26 cellular contexts compared by ENCODE assay signal in genomic region chr9:114218264-114219120, GRCh38.
DNase-seq lines count a peak whose midpoint lies in the region; ATAC-seq, FAIRE-seq and TF ChIP-seq lines count a peak whose summit lies in the region.
"Had no signal": no experiment of that assay in that cellular context is flagged by ENCODE, and none has a peak within 500 bp of the region (broad histone marks: within the 10 kb centered on the region; RNA-seq: fewer than 3 reads in every experiment).

No MANE protein-coding gene starts in this region.

- no peak overlapping the region for H3K4me3 ChIP-seq in esophagus muscularis mucosa
- no peak overlapping the region for H3K4me3 ChIP-seq in H7 (ENCODE audit: insufficient read depth, low read depth, low read length)
- H3K4me3 ChIP-seq: ascending aorta, BLaER1, esophagus squamous epithelium, lower lobe of right lung had no signal

- CTCF ChIA-PET in WTC11 (lab: Charles Lee) = interaction anchor here (0.9 to 2.2 kb wide), 4 partner anchors 64 to 135 kb away, joined by 3 to 11 read pairs (median 4); partner anchors contain the start of gene COL27A1

- WGBS in esophagus muscularis mucosa = 93% methylated on average over 11 of the region's 11 CpGs

- H3K27ac Mint-ChIP-seq in WTC11 (0 out of 2 replicates have a peak overlapping the region, but pooled peaks have one; percentile 50), nephron (peak overlapping the region; percentile 30 to 77 (median 66))
- H3K27ac Mint-ChIP-seq: activated naive CD4-positive, alpha-beta T cell treated with anti-CD3 and anti-CD28 coated beads, Interleukin-2, amount 50 U/mL, for 24 hours; activated T-helper 17 cell treated with anti-CD3 and anti-CD28 coated beads, Interleukin-2, amount 50 U/mL, for 72 hours; effector memory CD8-positive, alpha-beta T cell had no signal

- H3K4me1 Mint-ChIP-seq in WTC11 = no peaks in the 10 kb centered on the region; the same call in 1 of the 2 replicates
- peaks cover 45% of the 10 kb centered on the region for H3K4me1 Mint-ChIP-seq in nephron
- H3K4me1 Mint-ChIP-seq: activated naive CD4-positive, alpha-beta T cell treated with anti-CD3 and anti-CD28 coated beads, Interleukin-2, amount 50 U/mL, for 24 hours; activated T-helper 17 cell treated with anti-CD3 and anti-CD28 coated beads, Interleukin-2, amount 50 U/mL, for 72 hours had no signal

- TF ChIP-seq CTCF in WTC11 (IDR thresholded peaks at IDR 0.05) (no peak), nephron (IDR thresholded peaks at IDR 0.05; ENCODE audit: unreplicated experiment in 3 of 3) (no peak), esophagus muscularis mucosa (IDR thresholded peaks at IDR 0.05) (no peak)

- FAIRE-seq in endometrium (lab: Jason Lieb, UNC) = peak; percentile 87

- DNase-seq in AG08395 (ENCODE audit: low spot score) (peak; percentile 24), WTC11 (ENCODE audit: low spot score) (no peak), esophagus muscularis mucosa (ENCODE audit: extremely low spot score) (no peak), H7 (no peak), NOMO-1 (lab: John Stamatoyannopoulos, UW; ENCODE audit: unreplicated experiment in 2 of 2) (no peak)
- DNase-seq: activated CD4-positive, alpha-beta T cell treated with anti-CD3 and anti-CD28 coated beads, Interleukin-2, amount 50 U/mL, for 4 hours; COR-L47; effector memory CD8-positive, alpha-beta T cell; esophagus squamous epithelium; glutamatergic neuron; H9; kidney glomerular epithelial cell; lower lobe of right lung; NCI-H1105 treated with DMSO at 0.1 percent for 48 hours; NCI-H2081; NCI-H345; SHP77 treated with DMSO at 0.1 percent for 48 hours; SW 1271; T1000 had no signal

- intact Hi-C loops in esophagus muscularis mucosa (cut with DNase I) = no loop called here

- H3K4me3 Mint-ChIP-seq in WTC11 (no peak overlapping the region), nephron (no peak overlapping the region)
- H3K4me3 Mint-ChIP-seq: activated naive CD4-positive, alpha-beta T cell treated with anti-CD3 and anti-CD28 coated beads, Interleukin-2, amount 50 U/mL, for 24 hours; activated T-helper 17 cell treated with anti-CD3 and anti-CD28 coated beads, Interleukin-2, amount 50 U/mL, for 72 hours; effector memory CD8-positive, alpha-beta T cell; H9 had no signal

- peaks cover 16 to 30% (median 28%) of the 10 kb centered on the region in 4 donors for H3K4me1 ChIP-seq in esophagus muscularis mucosa

- H3K36me3 ChIP-seq in esophagus muscularis mucosa (peaks cover 0 to 4% (median 0%) of the 10 kb centered on the region in 4 donors), H7 (replicated peaks; ENCODE audit: control insufficient read depth, insufficient read depth, low read length) (no peaks in the 10 kb centered on the region; the same call in 1 of the 2 replicates)
- H3K36me3 ChIP-seq: ascending aorta, lower lobe of right lung had no signal

- POLR2A ChIA-PET in WTC11 (lab: Charles Lee) = no interaction called here

- H3K9me3 ChIP-seq in esophagus muscularis mucosa = no peaks in the 10 kb centered on the region
- H3K9me3 ChIP-seq: ascending aorta, BLaER1, esophagus squamous epithelium, lower lobe of right lung had no signal

- H3K36me3 Mint-ChIP-seq in WTC11 (peaks cover under 1% of the 10 kb centered on the region; the same call in 1 of the 2 replicates), nephron (ENCODE audit: low read depth) (peaks cover 20% of the 10 kb centered on the region)
- H3K36me3 Mint-ChIP-seq: activated naive CD4-positive, alpha-beta T cell treated with anti-CD3 and anti-CD28 coated beads, Interleukin-2, amount 50 U/mL, for 24 hours had no signal

- H3K9me3 Mint-ChIP-seq in WTC11 = no peaks in the 10 kb centered on the region
- H3K9me3 Mint-ChIP-seq in nephron = no peaks in the 10 kb centered on the region
- H3K9me3 Mint-ChIP-seq: activated naive CD4-positive, alpha-beta T cell treated with anti-CD3 and anti-CD28 coated beads, Interleukin-2, amount 50 U/mL, for 24 hours; activated T-helper 17 cell treated with anti-CD3 and anti-CD28 coated beads, Interleukin-2, amount 50 U/mL, for 72 hours; effector memory CD8-positive, alpha-beta T cell; H9 had no signal

- no peak for TF ChIP-seq POLR2A in esophagus muscularis mucosa (IDR thresholded peaks at IDR 0.05; ENCODE audit: low read depth)

- ATAC-seq in WTC11 (no peak), HG03196 (IDR thresholded peaks at IDR 0.05; ENCODE audit: unreplicated experiment) (no peak)
- ATAC-seq: activated T-helper 17 cell treated with anti-CD3 and anti-CD28 coated beads, Interleukin-2, amount 50 U/mL, for 72 hours; effector memory CD8-positive, alpha-beta T cell; lower lobe of right lung had no signal

- H3K27me3 ChIP-seq in esophagus muscularis mucosa (no peaks in the 10 kb centered on the region), H7 (ENCODE audit: control insufficient read depth, insufficient read depth, low read length) (no peaks in the 10 kb centered on the region)
- H3K27me3 ChIP-seq: ascending aorta, BLaER1, esophagus squamous epithelium had no signal

- H3K27me3 Mint-ChIP-seq in WTC11 (ENCODE audit: low read depth) (no peaks in the 10 kb centered on the region), nephron (ENCODE audit: low read depth) (no peaks in the 10 kb centered on the region)
- H3K27me3 Mint-ChIP-seq: activated naive CD4-positive, alpha-beta T cell treated with anti-CD3 and anti-CD28 coated beads, Interleukin-2, amount 50 U/mL, for 24 hours had no signal

- TF ChIP-seq EP300 in esophagus muscularis mucosa (IDR thresholded peaks at IDR 0.05) = no peak

- no peak overlapping the region for H3K27ac ChIP-seq in esophagus muscularis mucosa (replicated peaks in 1 of 4)
- H3K27ac ChIP-seq: ascending aorta, BLaER1, lower lobe of right lung had no signal

TF ChIP-seq in WTC11, 78 proteins besides CTCF, POLR2A, EP300 and RAD21:
- TF ChIP-seq SP1 (CRISPR knock-in tag; conservative IDR thresholded peaks at IDR 0.05) (no peak), ZNF425 (CRISPR knock-in tag; conservative IDR thresholded peaks at IDR 0.05) (no peak), ZNF219 (CRISPR knock-in tag; IDR thresholded peaks at IDR 0.05; ENCODE audit: borderline replicate concordance) (no peak)
